18 cellular contexts compared by ENCODE assay signal in the genomic region with DNA sequence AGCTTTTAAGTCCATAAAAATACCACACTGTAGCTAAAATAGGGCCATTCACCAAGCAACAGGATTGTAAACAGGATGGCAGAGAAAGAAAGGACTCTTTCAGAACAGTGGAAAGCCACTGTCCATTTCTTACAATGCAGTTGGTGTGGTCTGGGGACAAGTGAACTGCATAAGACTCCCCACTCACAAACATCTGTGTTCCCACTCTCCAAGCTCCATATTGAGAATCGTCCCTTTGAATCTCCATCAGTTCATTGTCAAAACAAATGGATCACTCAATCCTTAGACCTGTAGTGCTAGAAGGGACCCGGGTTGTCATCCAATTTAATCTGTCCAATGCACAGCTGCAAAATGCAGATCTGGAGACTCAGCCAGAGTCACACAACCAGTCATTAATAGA.
"Had no signal": no experiment of that assay in that cellular context is flagged by ENCODE, and none has a peak within 500 bp of the region (broad histone marks: within the 10 kb centered on the region; RNA-seq: fewer than 3 reads in every experiment).

No MANE protein-coding gene starts in this region.

- H3K27ac ChIP-seq: brain microvascular endothelial cell, lower lobe of right lung, parathyroid adenoma, skin epidermis had no signal

- H3K36me3 ChIP-seq: brain microvascular endothelial cell, esophagus muscularis mucosa, lower lobe of right lung had no signal

- H3K27me3 Mint-ChIP-seq: activated CD4-positive, alpha-beta T cell treated with anti-CD3 and anti-CD28 coated beads for 36 hours; type B pancreatic cell had no signal

- H3K36me3 Mint-ChIP-seq: activated CD4-positive, alpha-beta memory T cell treated with anti-CD3 and anti-CD28 coated beads for 36 hours; activated naive CD8-positive, alpha-beta T cell treated with anti-CD3 and anti-CD28 coated beads for 36 hours; mesothelial cell of epicardium; type B pancreatic cell had no signal

- H3K4me3 ChIP-seq: esophagus muscularis mucosa, lower lobe of right lung, skin epidermis had no signal

- H3K27ac Mint-ChIP-seq: activated CD4-positive, alpha-beta memory T cell treated with anti-CD3 and anti-CD28 coated beads for 36 hours; activated CD4-positive, alpha-beta T cell treated with anti-CD3 and anti-CD28 coated beads for 36 hours; activated naive CD8-positive, alpha-beta T cell treated with anti-CD3 and anti-CD28 coated beads for 36 hours; mesothelial cell of epicardium; type B pancreatic cell had no signal

- H3K4me3 Mint-ChIP-seq: activated CD4-positive, alpha-beta memory T cell treated with anti-CD3 and anti-CD28 coated beads for 36 hours; activated CD4-positive, alpha-beta T cell treated with anti-CD3 and anti-CD28 coated beads for 36 hours; activated naive CD8-positive, alpha-beta T cell treated with anti-CD3 and anti-CD28 coated beads for 36 hours; mesothelial cell of epicardium; type B pancreatic cell had no signal

- DNase-seq: activated CD4-positive, alpha-beta memory T cell treated with anti-CD3 and anti-CD28 coated beads for 36 hours; activated CD4-positive, alpha-beta T cell treated with anti-CD3 and anti-CD28 coated beads for 36 hours; activated CD8-positive, alpha-beta memory T cell treated with anti-CD3 and anti-CD28 coated beads, Interleukin-2, amount 50 U/mL, for 4 hours; activated naive CD8-positive, alpha-beta T cell treated with anti-CD3 and anti-CD28 coated beads for 36 hours; brain microvascular endothelial cell; cortex of kidney; effector CD4-positive, alpha-beta T cell; left colon; lower lobe of right lung; retina; stimulated activated CD4-positive, alpha-beta T cell treated with anti-CD3 and anti-CD28 coated beads, Interleukin-4, amount 100 ng/mL, for 24 hours; stimulated activated naive CD4-positive, alpha-beta T cell; T-helper 2 cell had no signal

- H3K9me3 ChIP-seq: esophagus muscularis mucosa, lower lobe of right lung had no signal

- H3K27me3 ChIP-seq: brain microvascular endothelial cell, esophagus muscularis mucosa had no signal

- H3K9me3 Mint-ChIP-seq: activated CD4-positive, alpha-beta memory T cell treated with anti-CD3 and anti-CD28 coated beads for 36 hours; activated naive CD8-positive, alpha-beta T cell treated with anti-CD3 and anti-CD28 coated beads for 36 hours; mesothelial cell of epicardium had no signal

- H3K4me1 ChIP-seq: lower lobe of right lung, parathyroid adenoma had no signal

- H3K4me1 Mint-ChIP-seq: activated CD4-positive, alpha-beta T cell treated with anti-CD3 and anti-CD28 coated beads for 36 hours; activated naive CD8-positive, alpha-beta T cell treated with anti-CD3 and anti-CD28 coated beads for 36 hours had no signal
